ENCODE assay signal across 9 cellular contexts in the genomic region with DNA sequence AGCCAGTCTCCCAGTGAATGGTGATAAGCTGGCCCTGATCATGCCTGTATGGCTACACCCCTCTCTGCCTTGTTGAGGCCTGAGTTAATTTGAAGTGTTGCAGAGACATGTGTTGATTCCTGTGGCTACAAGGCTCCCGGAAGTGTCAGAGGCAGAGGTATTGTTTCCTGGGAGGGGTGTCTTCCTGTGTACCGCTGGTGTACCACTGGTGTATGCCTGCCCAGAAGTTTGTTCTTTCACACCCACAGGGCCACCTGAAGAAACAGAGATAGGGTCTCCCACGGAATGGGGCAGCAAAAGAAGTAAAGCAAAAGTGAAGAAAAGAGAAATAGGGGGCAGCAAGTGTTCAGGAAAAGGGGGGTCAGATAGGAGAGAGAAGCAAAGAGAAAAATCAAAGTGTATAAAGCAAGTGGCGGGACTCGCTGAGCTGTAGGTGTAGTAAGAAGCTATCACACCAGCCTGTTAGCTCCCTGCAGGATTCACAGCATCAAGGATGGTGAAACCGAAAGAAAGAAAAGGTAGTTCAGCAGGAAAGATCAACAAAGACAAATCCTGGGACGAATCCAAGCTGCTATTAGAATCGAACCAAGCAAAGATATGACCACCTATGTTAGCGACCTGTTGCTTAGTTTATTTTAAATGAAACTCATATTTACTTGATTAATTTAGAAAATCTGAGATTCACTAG. TPM values are rescaled to one million over a fixed set of nuclear protein-coding genes. Genes with fewer than 3 reads are reported as not detected.
DNase-seq lines count a peak whose midpoint lies in the region; ATAC-seq and TF ChIP-seq lines count a peak whose summit lies in the region.
"Had no signal": no experiment of that assay in that cellular context is flagged by ENCODE, and none has a peak within 500 bp of the region (broad histone marks: within the 10 kb centered on the region; RNA-seq: fewer than 3 reads in every experiment).

No MANE protein-coding gene starts in this region.

- BruUV-seq in A673 (replicated peaks; lab: Mats Ljungman, UMichigan), result no TSS peak

- CTCF ChIA-PET in A673 (lab: Charles Lee), result no interaction called here

- H3K9me3 ChIP-seq in A673 (ENCODE audit: low read depth, low read length, poor library complexity, severe bottlenecking) (no peaks in the 10 kb centered on the region), aorta (ENCODE audit: control insufficient read depth, low read length) (no peaks in the 10 kb centered on the region)
- H3K9me3 ChIP-seq: prostate gland had no signal

- intact Hi-C loops in A673 (cut with micrococcal nuclease; ENCODE audit: unreplicated experiment) (no loop called here), aorta (cut with DNase I) (no loop called here)

- WGBS in aorta, 2 donors, result 81 to 85% methylated on average over 9 of the region's 9 CpGs

- H3K4me2 ChIP-seq in KMS-11, result peak overlapping the region; percentile 94; the same call in 1 of the 2 replicates

- H3K4me1 Mint-ChIP-seq in stimulated activated effector memory CD8-positive, alpha-beta T cell treated with anti-CD3 and anti-CD28 coated beads, Interleukin-12 subunit alpha, Interleukin-12 subunit beta, amount 100 ng/mL, for 72 hours, result peaks cover 80% of the 10 kb centered on the region

- POLR2A ChIA-PET in A673 (lab: Charles Lee; ENCODE audit: low non-redundant PET), result no interaction called here

- H3K36me3 ChIP-seq in KMS-11 (ENCODE audit: insufficient read depth) (no peaks in the 10 kb centered on the region), A673 (ENCODE audit: insufficient read depth, low read length, poor library complexity, severe bottlenecking) (no peaks in the 10 kb centered on the region), aorta (ENCODE audit: control insufficient read depth in 1 of 2, insufficient read depth in 2 of 2, low read length in 1 of 2) (no peaks in the 10 kb centered on the region)
- H3K36me3 ChIP-seq: prostate gland had no signal

- no peaks in the 10 kb centered on the region for H4K20me1 ChIP-seq in KMS-11 (ENCODE audit: insufficient read depth)

- H3K79me2 ChIP-seq in KMS-11 (ENCODE audit: insufficient read depth, low read depth), result no peaks in the 10 kb centered on the region

- peak overlapping the region; percentile 35; the same call in 1 of the 2 replicates for H2AFZ ChIP-seq in KMS-11 (ENCODE audit: low read depth)

- peak overlapping the region; percentile 81 for H3K4me3 Mint-ChIP-seq in stimulated activated effector memory CD8-positive, alpha-beta T cell treated with anti-CD3 and anti-CD28 coated beads, Interleukin-12 subunit alpha, Interleukin-12 subunit beta, amount 100 ng/mL, for 72 hours

- H3K36me3 Mint-ChIP-seq in stimulated activated effector memory CD8-positive, alpha-beta T cell treated with anti-CD3 and anti-CD28 coated beads, Interleukin-12 subunit alpha, Interleukin-12 subunit beta, amount 100 ng/mL, for 72 hours, result peaks cover 71% of the 10 kb centered on the region

- TF ChIP-seq CTCF in KMS-11 (conservative IDR thresholded peaks at IDR 0.05; ENCODE audit: low read depth, low read length) (no peak), fibroblast of pulmonary artery (IDR thresholded peaks at IDR 0.05; ENCODE audit: low read length, missing control alignments) (no peak), A673 (conservative IDR thresholded peaks at IDR 0.05; ENCODE audit: low read depth, low read length) (no peak)

- peaks cover 47% of the 10 kb centered on the region for H3K4me1 ChIP-seq in KMS-11 (ENCODE audit: low read depth, poor library complexity, severe bottlenecking)
- H3K4me1 ChIP-seq in A673 (ENCODE audit: insufficient read depth, low read length, poor library complexity, severe bottlenecking), result peaks cover 7% of the 10 kb centered on the region
- no peaks in the 10 kb centered on the region for H3K4me1 ChIP-seq in aorta (ENCODE audit: control insufficient read depth in 1 of 2, insufficient read depth in 2 of 2, low read length in 2 of 2)
- H3K4me1 ChIP-seq: prostate gland had no signal

- peaks cover 4% of the 10 kb centered on the region for H3K9me3 Mint-ChIP-seq in stimulated activated effector memory CD8-positive, alpha-beta T cell treated with anti-CD3 and anti-CD28 coated beads, Interleukin-12 subunit alpha, Interleukin-12 subunit beta, amount 100 ng/mL, for 72 hours

- H3K4me3 ChIP-seq in KMS-11 (IDR thresholded peaks at IDR 0.05; ENCODE audit: insufficient read depth, low read depth, low read length) (no peak overlapping the region), fibroblast of pulmonary artery (replicated peaks; ENCODE audit: low read depth, low read length) (no peak overlapping the region), A673 (ENCODE audit: low read depth, low read length, poor library complexity, severe bottlenecking) (no peak overlapping the region), aorta (ENCODE audit: low read length in 2 of 2) (no peak overlapping the region)
- H3K4me3 ChIP-seq: prostate gland had no signal

- peak; percentile 52 for ATAC-seq in stimulated activated effector memory CD8-positive, alpha-beta T cell treated with anti-CD3 and anti-CD28 coated beads, Interleukin-12 subunit alpha, Interleukin-12 subunit beta, amount 100 ng/mL, for 72 hours
- ATAC-seq in aorta (ENCODE audit: low FRiP score), result no peak

- H3K27ac ChIP-seq in KMS-11 (no peak overlapping the region), A673 (ENCODE audit: low read depth, low read length, poor library complexity, severe bottlenecking) (no peak overlapping the region), aorta (ENCODE audit: low read depth in 1 of 2, low read length in 2 of 2) (no peak overlapping the region)
- H3K27ac ChIP-seq: prostate gland had no signal

- no peak overlapping the region for H3K9ac ChIP-seq in KMS-11

- H3K27me3 ChIP-seq in KMS-11 (ENCODE audit: insufficient read depth, low read depth) (no peaks in the 10 kb centered on the region), A673 (replicated peaks; ENCODE audit: insufficient read depth, low read depth, low read length, poor library complexity) (no peaks in the 10 kb centered on the region), aorta (ENCODE audit: control insufficient read depth in 1 of 2, insufficient read depth in 2 of 2, low read length in 1 of 2) (no peaks in the 10 kb centered on the region)

- peak overlapping the region; percentile 91 for H3K27ac Mint-ChIP-seq in stimulated activated effector memory CD8-positive, alpha-beta T cell treated with anti-CD3 and anti-CD28 coated beads, Interleukin-12 subunit alpha, Interleukin-12 subunit beta, amount 100 ng/mL, for 72 hours

- peak; percentile 78 for DNase-seq in activated CD8-positive, alpha-beta memory T cell treated with anti-CD3 and anti-CD28 coated beads for 24 hours
- DNase-seq in fibroblast of pulmonary artery (ENCODE audit: low read depth), result peak; percentile 7
- DNase-seq in stimulated activated effector memory CD8-positive, alpha-beta T cell treated with anti-CD3 and anti-CD28 coated beads, Interleukin-12 subunit alpha, Interleukin-12 subunit beta, amount 100 ng/mL, for 72 hours (ENCODE audit: low spot score in 2 of 2), result peak; percentile 28 to 75
- DNase-seq in A673 (ENCODE audit: low spot score), result no peak
- no peak for DNase-seq in aorta
- no peak for DNase-seq in AG08396 (ENCODE audit: low spot score)
- DNase-seq in NCI-H1048 (lab: John Stamatoyannopoulos, UW), result no peak

RNA-seq across cellular contexts. Expression of gene CD47, which starts 36.6 kb away (rescaled TPM):
- 28.2 and 34.7 TPM in 2 replicates for total RNA-seq in A673 (2021)
- total RNA-seq in aorta, result 10 to 100 TPM; 79.0 to 96.7 TPM
- 10 to 100 TPM; 14.9 to 38.8 TPM for polyA plus RNA-seq in aorta

Comparison
In these comparisons a context has a peak if more than half of its experiments do, and no peak if none do; other contexts are left out.
1. DNase-seq: peak in activated CD8-positive, alpha-beta memory T cell treated with anti-CD3 and anti-CD28 coated beads for 24 hours (single experiment), fibroblast of pulmonary artery (single experiment) and stimulated activated effector memory CD8-positive, alpha-beta T cell treated with anti-CD3 and anti-CD28 coated beads, Interleukin-12 subunit alpha, Interleukin-12 subunit beta, amount 100 ng/mL, for 72 hours (2 of 2); none in A673 (single experiment), aorta (0 of 2), AG08396 (single experiment) and NCI-H1048 (single experiment).